In the genomic region with DNA sequence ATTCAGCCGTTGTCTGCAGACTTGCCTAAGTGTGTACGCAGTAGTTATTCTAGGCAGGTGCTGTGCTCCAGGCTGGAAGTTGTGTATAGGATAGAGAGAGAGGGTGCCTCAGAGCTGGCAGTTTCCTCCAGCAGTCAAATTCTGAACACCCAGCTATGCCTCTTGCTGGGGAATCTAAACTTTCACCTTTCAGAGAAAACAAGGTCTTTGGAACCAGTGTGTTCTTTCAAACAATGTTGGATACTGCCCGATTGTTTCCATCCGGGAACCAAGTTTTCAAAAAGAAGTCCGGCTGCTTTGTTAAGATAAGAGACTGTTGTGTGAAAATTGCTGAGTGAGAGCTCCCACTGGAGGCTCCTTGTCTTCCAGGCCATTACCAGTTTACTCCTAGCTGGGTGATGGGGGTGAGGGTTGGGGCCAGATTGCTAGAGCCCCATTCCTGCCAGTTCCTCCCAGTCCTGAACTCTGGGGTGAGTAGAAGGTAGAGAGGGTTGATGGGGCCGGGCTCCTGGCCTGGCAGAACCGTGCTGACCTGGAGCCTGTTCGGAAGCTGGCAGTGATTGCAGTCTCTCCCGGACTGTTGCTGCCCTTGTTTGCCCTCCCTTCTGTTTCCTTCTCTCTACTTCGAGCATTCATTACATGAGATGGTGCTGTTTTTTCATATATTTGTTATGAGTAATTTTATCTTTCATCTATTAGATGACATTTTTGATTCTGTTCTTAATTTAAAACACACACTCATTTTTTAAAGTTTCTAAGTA, we compare ENCODE assay signal across 1 cellular context.
TF ChIP-seq lines count a peak whose summit lies in the region.

No MANE protein-coding gene starts in this region.

TF ChIP-seq in K562, 482 proteins besides CTCF, POLR2A, EP300 and RAD21 (continued from another document and continues in another):
- TF ChIP-seq, protein P1, sequence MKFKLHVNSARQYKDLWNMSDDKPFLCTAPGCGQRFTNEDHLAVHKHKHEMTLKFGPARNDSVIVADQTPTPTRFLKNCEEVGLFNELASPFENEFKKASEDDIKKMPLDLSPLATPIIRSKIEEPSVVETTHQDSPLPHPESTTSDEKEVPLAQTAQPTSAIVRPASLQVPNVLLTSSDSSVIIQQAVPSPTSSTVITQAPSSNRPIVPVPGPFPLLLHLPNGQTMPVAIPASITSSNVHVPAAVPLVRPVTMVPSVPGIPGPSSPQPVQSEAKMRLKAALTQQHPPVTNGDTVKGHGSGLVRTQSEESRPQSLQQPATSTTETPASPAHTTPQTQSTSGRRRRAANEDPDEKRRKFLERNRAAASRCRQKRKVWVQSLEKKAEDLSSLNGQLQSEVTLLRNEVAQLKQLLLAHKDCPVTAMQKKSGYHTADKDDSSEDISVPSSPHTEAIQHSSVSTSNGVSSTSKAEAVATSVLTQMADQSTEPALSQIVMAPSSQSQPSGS (CRISPR knock-in tag; IDR thresholded peaks at IDR 0.05) = no peak
- TF ChIP-seq ADNP (tag; IDR thresholded peaks at IDR 0.05) = no peak
- no peak for TF ChIP-seq STAT5B (CRISPR knock-in tag; IDR thresholded peaks at IDR 0.05)
- TF ChIP-seq, protein P2, sequence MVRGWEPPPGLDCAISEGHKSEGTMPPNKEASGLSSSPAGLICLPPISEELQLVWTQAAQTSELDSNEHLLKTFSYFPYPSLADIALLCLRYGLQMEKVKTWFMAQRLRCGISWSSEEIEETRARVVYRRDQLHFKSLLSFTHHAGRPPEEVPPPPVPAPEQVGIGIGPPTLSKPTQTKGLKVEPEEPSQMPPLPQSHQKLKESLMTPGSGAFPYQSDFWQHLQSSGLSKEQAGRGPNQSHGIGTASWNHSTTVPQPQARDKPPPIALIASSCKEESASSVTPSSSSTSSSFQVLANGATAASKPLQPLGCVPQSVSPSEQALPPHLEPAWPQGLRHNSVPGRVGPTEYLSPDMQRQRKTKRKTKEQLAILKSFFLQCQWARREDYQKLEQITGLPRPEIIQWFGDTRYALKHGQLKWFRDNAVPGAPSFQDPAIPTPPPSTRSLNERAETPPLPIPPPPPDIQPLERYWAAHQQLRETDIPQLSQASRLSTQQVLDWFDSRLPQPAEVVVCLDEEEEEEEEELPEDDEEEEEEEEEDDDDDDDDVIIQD (CRISPR knock-in tag; IDR thresholded peaks at IDR 0.05) = no peak
- TF ChIP-seq MTA3 (IDR thresholded peaks at IDR 0.05; ENCODE audit: borderline replicate concordance) = no peak
- TF ChIP-seq JUNB (CRISPR knock-in tag; conservative IDR thresholded peaks at IDR 0.05) = no peak
- no peak for TF ChIP-seq L3MBTL2 (IDR thresholded peaks at IDR 0.05)
- TF ChIP-seq SMARCA4 (IDR thresholded peaks at IDR 0.05) = peak; percentile 76
- TF ChIP-seq, protein P3, sequence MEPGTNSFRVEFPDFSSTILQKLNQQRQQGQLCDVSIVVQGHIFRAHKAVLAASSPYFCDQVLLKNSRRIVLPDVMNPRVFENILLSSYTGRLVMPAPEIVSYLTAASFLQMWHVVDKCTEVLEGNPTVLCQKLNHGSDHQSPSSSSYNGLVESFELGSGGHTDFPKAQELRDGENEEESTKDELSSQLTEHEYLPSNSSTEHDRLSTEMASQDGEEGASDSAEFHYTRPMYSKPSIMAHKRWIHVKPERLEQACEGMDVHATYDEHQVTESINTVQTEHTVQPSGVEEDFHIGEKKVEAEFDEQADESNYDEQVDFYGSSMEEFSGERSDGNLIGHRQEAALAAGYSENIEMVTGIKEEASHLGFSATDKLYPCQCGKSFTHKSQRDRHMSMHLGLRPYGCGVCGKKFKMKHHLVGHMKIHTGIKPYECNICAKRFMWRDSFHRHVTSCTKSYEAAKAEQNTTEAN (CRISPR knock-in tag; IDR thresholded peaks at IDR 0.05) = no peak
- TF ChIP-seq ZNF121 (CRISPR knock-in tag; conservative IDR thresholded peaks at IDR 0.05) = no peak
- TF ChIP-seq ZNF175 (CRISPR knock-in tag; IDR thresholded peaks at IDR 0.05; ENCODE audit: low read depth) = no peak
- TF ChIP-seq ZNF217 (CRISPR knock-in tag; IDR thresholded peaks at IDR 0.05) = no peak
- no peak for TF ChIP-seq ZFP30 (CRISPR knock-in tag; IDR thresholded peaks at IDR 0.05; ENCODE audit: borderline replicate concordance)
- no peak; the same call in 1 of the 2 replicates for TF ChIP-seq NFE2 (IDR thresholded peaks at IDR 0.05; ENCODE audit: low read depth)
- TF ChIP-seq HNRNPL (IDR thresholded peaks at IDR 0.05; ENCODE audit: low read depth, low read length) = no peak
- no peak for TF ChIP-seq ZFP91 (CRISPR knock-in tag; IDR thresholded peaks at IDR 0.05)
- no peak for TF ChIP-seq MCM5 (IDR thresholded peaks at IDR 0.05; ENCODE audit: low read depth)
- no peak for TF ChIP-seq HMGN3 (IDR thresholded peaks at IDR 0.05; ENCODE audit: borderline replicate concordance, extremely low read depth, insufficient read length, low read depth, low read length)
- TF ChIP-seq CBX5 (IDR thresholded peaks at IDR 0.05; ENCODE audit: borderline replicate concordance, low read depth) = no peak
- TF ChIP-seq, protein P4, sequence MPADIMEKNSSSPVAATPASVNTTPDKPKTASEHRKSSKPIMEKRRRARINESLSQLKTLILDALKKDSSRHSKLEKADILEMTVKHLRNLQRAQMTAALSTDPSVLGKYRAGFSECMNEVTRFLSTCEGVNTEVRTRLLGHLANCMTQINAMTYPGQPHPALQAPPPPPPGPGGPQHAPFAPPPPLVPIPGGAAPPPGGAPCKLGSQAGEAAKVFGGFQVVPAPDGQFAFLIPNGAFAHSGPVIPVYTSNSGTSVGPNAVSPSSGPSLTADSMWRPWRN (IDR thresholded peaks at IDR 0.05; ENCODE audit: low read depth) = no peak
- no peak for TF ChIP-seq SMARCB1 (IDR thresholded peaks at IDR 0.05; ENCODE audit: insufficient read length, low read depth)
- TF ChIP-seq, protein P5, sequence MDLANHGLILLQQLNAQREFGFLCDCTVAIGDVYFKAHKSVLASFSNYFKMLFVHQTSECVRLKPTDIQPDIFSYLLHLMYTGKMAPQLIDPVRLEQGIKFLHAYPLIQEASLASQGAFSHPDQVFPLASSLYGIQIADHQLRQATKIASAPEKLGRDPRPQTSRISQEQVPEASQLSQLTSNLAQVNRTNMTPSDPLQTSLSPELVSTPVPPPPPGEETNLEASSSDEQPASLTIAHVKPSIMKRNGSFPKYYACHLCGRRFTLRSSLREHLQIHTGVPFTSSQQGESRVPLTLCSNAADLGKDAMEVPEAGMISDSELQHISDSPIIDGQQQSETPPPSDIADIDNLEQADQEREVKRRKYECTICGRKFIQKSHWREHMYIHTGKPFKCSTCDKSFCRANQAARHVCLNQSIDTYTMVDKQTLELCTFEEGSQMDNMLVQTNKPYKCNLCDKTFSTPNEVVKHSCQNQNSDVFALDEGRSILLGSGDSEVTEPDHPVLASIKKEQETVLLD (IDR thresholded peaks at IDR 0.05) = no peak
- TF ChIP-seq TEAD2 (tag; IDR thresholded peaks at IDR 0.05) = no peak
- TF ChIP-seq MAFK (IDR thresholded peaks at IDR 0.05; ENCODE audit: low read length) = peak; percentile 36; the same call in 1 of the 2 replicates
- TF ChIP-seq PHTF2 (CRISPR knock-in tag; IDR thresholded peaks at IDR 0.05) = no peak
- TF ChIP-seq TAL1 (IDR thresholded peaks at IDR 0.05) = peak; percentile 71
- TF ChIP-seq ZNF764 (CRISPR knock-in tag; IDR thresholded peaks at IDR 0.05; ENCODE audit: low read depth) = no peak
- no peak for TF ChIP-seq EWSR1 (IDR thresholded peaks at IDR 0.05; ENCODE audit: borderline replicate concordance, low read depth, partially characterized antibody)
- no peak for TF ChIP-seq CGGBP1 (CRISPR knock-in tag; IDR thresholded peaks at IDR 0.05)
- TF ChIP-seq U2AF1 (optimal IDR thresholded peaks at IDR 0.05; ENCODE audit: low read depth, low read length) = no peak
- TF ChIP-seq ZNF780A (CRISPR knock-in tag; IDR thresholded peaks at IDR 0.05) = no peak
- no peak for TF ChIP-seq NR1H2 (CRISPR knock-in tag; IDR thresholded peaks at IDR 0.05)
- TF ChIP-seq SP1 (CRISPR knock-in tag; IDR thresholded peaks at IDR 0.05) = no peak
- no peak for TF ChIP-seq JUND (IDR thresholded peaks at IDR 0.05; ENCODE audit: borderline replicate concordance, low read depth, low read length)
- TF ChIP-seq JUND (tag; IDR thresholded peaks at IDR 0.05; ENCODE audit: borderline replicate concordance, low read depth, low read length) = peak; percentile 19; the same call in 1 of the 3 replicates
- no peak for TF ChIP-seq ZNF146 (CRISPR knock-in tag; IDR thresholded peaks at IDR 0.05; ENCODE audit: unreplicated experiment)
- TF ChIP-seq FOXK1 (CRISPR knock-in tag; IDR thresholded peaks at IDR 0.05; ENCODE audit: borderline replicate concordance) = no peak
- no peak for TF ChIP-seq ZNF143 (CRISPR knock-in tag; IDR thresholded peaks at IDR 0.05)
- TF ChIP-seq, protein P6, sequence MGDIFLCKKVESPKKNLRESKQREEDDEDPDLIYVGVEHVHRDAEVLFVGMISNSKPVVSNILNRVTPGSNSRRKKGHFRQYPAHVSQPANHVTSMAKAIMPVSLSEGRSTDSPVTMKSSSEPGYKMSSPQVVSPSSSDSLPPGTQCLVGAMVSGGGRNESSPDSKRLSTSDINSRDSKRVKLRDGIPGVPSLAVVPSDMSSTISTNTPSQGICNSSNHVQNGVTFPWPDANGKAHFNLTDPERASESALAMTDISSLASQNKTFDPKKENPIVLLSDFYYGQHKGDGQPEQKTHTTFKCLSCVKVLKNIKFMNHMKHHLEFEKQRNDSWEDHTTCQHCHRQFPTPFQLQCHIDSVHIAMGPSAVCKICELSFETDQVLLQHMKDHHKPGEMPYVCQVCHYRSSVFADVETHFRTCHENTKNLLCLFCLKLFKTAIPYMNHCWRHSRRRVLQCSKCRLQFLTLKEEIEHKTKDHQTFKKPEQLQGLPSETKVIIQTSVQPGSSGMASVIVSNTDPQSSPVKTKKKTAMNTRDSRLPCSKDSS (IDR thresholded peaks at IDR 0.05; ENCODE audit: low read depth, partially characterized antibody) = no peak
- no peak for TF ChIP-seq TEAD1 (CRISPR knock-in tag; IDR thresholded peaks at IDR 0.05)
- no peak for TF ChIP-seq NFRKB (IDR thresholded peaks at IDR 0.05; ENCODE audit: low read depth)
- TF ChIP-seq ZNF232 (CRISPR knock-in tag; IDR thresholded peaks at IDR 0.05) = no peak
- no peak for TF ChIP-seq ZNF436 (CRISPR knock-in tag; IDR thresholded peaks at IDR 0.05)
- TF ChIP-seq GTF2B (IDR thresholded peaks at IDR 0.05; ENCODE audit: extremely low read depth, insufficient read length) = no peak
- TF ChIP-seq ZZZ3 (IDR thresholded peaks at IDR 0.05) = no peak
- TF ChIP-seq HINFP (tag; conservative IDR thresholded peaks at IDR 0.05; ENCODE audit: low read depth) = no peak
- TF ChIP-seq ZC3H4 (CRISPR knock-in tag; IDR thresholded peaks at IDR 0.05; ENCODE audit: borderline replicate concordance) = no peak
- TF ChIP-seq DPF2 (IDR thresholded peaks at IDR 0.05) = peak; percentile 73
- no peak for TF ChIP-seq TAF15 (IDR thresholded peaks at IDR 0.05; ENCODE audit: low read depth, low read length)
- peak; percentile 38; the same call in 1 of the 2 replicates for TF ChIP-seq MAFG (tag; conservative IDR thresholded peaks at IDR 0.05)
- TF ChIP-seq KLF1 (tag; IDR thresholded peaks at IDR 0.05) = no peak
- TF ChIP-seq MEF2D (tag; conservative IDR thresholded peaks at IDR 0.05; ENCODE audit: low read depth) = no peak
- TF ChIP-seq CREB5 (CRISPR knock-in tag; IDR thresholded peaks at IDR 0.05) = no peak
- TF ChIP-seq KDM2B (CRISPR knock-in tag; IDR thresholded peaks at IDR 0.05) = no peak
- no peak for TF ChIP-seq ELF2 (CRISPR knock-in tag; IDR thresholded peaks at IDR 0.05)
- no peak for TF ChIP-seq ZNF785 (CRISPR knock-in tag; IDR thresholded peaks at IDR 0.05)
- TF ChIP-seq KAT2B (IDR thresholded peaks at IDR 0.05; ENCODE audit: low read depth, low read length) = no peak
- no peak for TF ChIP-seq TFAM (CRISPR knock-in tag; conservative IDR thresholded peaks at IDR 0.05)
- TF ChIP-seq XRCC3 (IDR thresholded peaks at IDR 0.05) = no peak
- TF ChIP-seq ZNF830 (CRISPR knock-in tag; IDR thresholded peaks at IDR 0.05) = no peak
- no peak for TF ChIP-seq NCOA1 (IDR thresholded peaks at IDR 0.05; ENCODE audit: low read depth)
- TF ChIP-seq NR2C2 (CRISPR knock-in tag; IDR thresholded peaks at IDR 0.05) = no peak
- peak; percentile 45; the same call in 1 of the 2 replicates for TF ChIP-seq NR2C2 (tag; IDR thresholded peaks at IDR 0.05)
